In genomic region chr14:21510735-21511657, GRCh38 we compare ENCODE assay signal across 8 cellular contexts. TPM values are rescaled to one million over a fixed set of nuclear protein-coding genes. Genes with fewer than 3 reads are reported as not detected.
DNase-seq lines count a peak whose midpoint lies in the region; ATAC-seq lines count a peak whose summit lies in the region.

Gene METTL3 (minus strand): TSS chr14:21511340. CDS start chr14:21511223, 117 bp downstream.

- H3K27ac Mint-ChIP-seq in effector memory CD8-positive, alpha-beta T cell = peak within 1 kb of the TSS; percentile 98

- peak; percentile 96 for ATAC-seq in GM21360 (IDR thresholded peaks at IDR 0.05; ENCODE audit: unreplicated experiment)
- ATAC-seq in effector memory CD8-positive, alpha-beta T cell (replicated peaks) = peak; percentile 99

- no peaks in the 10 kb centered on the region for H3K27me3 Mint-ChIP-seq in effector memory CD8-positive, alpha-beta T cell

- peaks cover 22% of the 10 kb centered on the region for H3K36me3 Mint-ChIP-seq in effector memory CD8-positive, alpha-beta T cell (ENCODE audit: insufficient read depth)

- peaks cover 24 to 38% of the 10 kb centered on the region in 2 donors for H3K4me1 Mint-ChIP-seq in effector memory CD8-positive, alpha-beta T cell (ENCODE audit: low read depth in 2 of 2)

- peak within 1 kb of the TSS; percentile 97 to 99 for H3K4me3 Mint-ChIP-seq in effector memory CD8-positive, alpha-beta T cell

- no peaks in the 10 kb centered on the region for H3K9me3 Mint-ChIP-seq in effector memory CD8-positive, alpha-beta T cell

- peak; percentile 96 for DNase-seq in COLO668 (lab: John Stamatoyannopoulos, UW; ENCODE audit: unreplicated experiment)
- peak; percentile 99 for DNase-seq in HT1080 (ENCODE audit: low read depth)
- DNase-seq in NOMO-1 treated with DMSO at 0.1 percent for 48 hours (lab: John Stamatoyannopoulos, UW; ENCODE audit: unreplicated experiment) = peak; percentile 99
- DNase-seq in activated CD8-positive, alpha-beta memory T cell treated with anti-CD3 and anti-CD28 coated beads for 4 hours (ENCODE audit: low read depth in 2 of 2) = peak; percentile 81 to 89
- peak; percentile 92 to 95 (median 94) for DNase-seq in effector memory CD8-positive, alpha-beta T cell
- peak; percentile 100 for DNase-seq in medulla oblongata (ENCODE audit: extremely low spot score)
- DNase-seq in stimulated activated CD8-positive, alpha-beta memory T cell treated with anti-CD3 and anti-CD28 coated beads, Interleukin-12 subunit alpha, Interleukin-12 subunit beta, amount 100 ng/mL, for 1 hour (ENCODE audit: low read depth) = peak; percentile 90

RNA-seq across cellular contexts. Expression of gene METTL3, which starts in this region (rescaled TPM):
- total RNA-seq in HT1080 (2014; rRNA removed; shearing (Covaris generic)) = 96.6 and 99.7 TPM in 2 replicates
- polyA plus RNA-seq in HT1080 (2015; cell fraction: cytosol; rRNA removed) = 60.6 and 63.8 TPM in 2 replicates
- 340 and 360 TPM in 2 replicates for polyA plus RNA-seq in HT1080 (2015; cell fraction: nucleus; rRNA removed)

Comparison
In these comparisons a context has a peak if more than half of its experiments do, and no peak if none do; other contexts are left out.
1. Peak in every context shown above with its lines: DNase-seq and ATAC-seq.